Comparison of ENCODE assay signal across 1 cellular context in the genomic region with DNA sequence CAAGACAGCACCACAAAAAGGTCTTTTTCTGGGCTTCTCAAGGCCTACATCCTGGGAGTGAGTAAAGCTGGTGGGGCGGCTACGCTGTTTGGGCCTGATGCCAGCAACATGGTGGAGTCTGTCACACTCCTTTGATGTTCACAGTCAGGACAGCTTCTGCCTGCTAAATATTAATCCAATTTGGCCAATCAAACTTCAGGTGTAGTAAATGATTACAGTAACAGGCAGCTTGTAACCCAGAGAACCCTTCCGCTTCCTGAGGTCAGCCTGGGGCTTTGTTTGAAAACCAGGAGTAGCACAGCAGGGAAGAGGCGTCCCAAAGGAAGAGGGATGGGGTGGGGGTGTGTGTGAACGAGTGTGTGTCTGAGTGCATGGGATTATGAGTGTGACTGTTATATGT.
TF ChIP-seq lines count a peak whose summit lies in the region.

No MANE protein-coding gene starts in this region.

TF ChIP-seq in HepG2, 621 proteins besides CTCF, POLR2A, EP300 and RAD21 (continued from another document):
- TF ChIP-seq HNF1A (IDR thresholded peaks at IDR 0.05; ENCODE audit: low read depth) (peak; percentile 66), HNF1A (CRISPR knock-in tag; IDR thresholded peaks at IDR 0.05; ENCODE audit: borderline replicate concordance) (peak; percentile 66; the same call in 1 of the 2 replicates), JDP2 (CRISPR knock-in tag; IDR thresholded peaks at IDR 0.05; ENCODE audit: borderline replicate concordance) (no peak), POGZ (CRISPR knock-in tag; IDR thresholded peaks at IDR 0.05) (0 out of 2 replicates have a peak, but pooled peaks have one; percentile 18), TCF7L2 (IDR thresholded peaks at IDR 0.05; ENCODE audit: low read depth, low read length) (no peak), ZNF629 (CRISPR knock-in tag; conservative IDR thresholded peaks at IDR 0.05) (no peak), GABPA (IDR thresholded peaks at IDR 0.05; ENCODE audit: low read depth, low read length) (no peak), GABPA (CRISPR knock-in tag; IDR thresholded peaks at IDR 0.05; ENCODE audit: low read depth) (peak; percentile 83), ZNF749 (CRISPR knock-in tag; IDR thresholded peaks at IDR 0.05; ENCODE audit: borderline replicate concordance) (no peak), TCF7 (IDR thresholded peaks at IDR 0.05; ENCODE audit: low read depth) (peak; percentile 49; the same call in 1 of the 2 replicates), ZNF329 (CRISPR knock-in tag; IDR thresholded peaks at IDR 0.05; ENCODE audit: low read depth) (no peak), NR2C2 (CRISPR knock-in tag; IDR thresholded peaks at IDR 0.05; ENCODE audit: borderline replicate concordance) (peak; percentile 85; the same call in 1 of the 2 replicates), FUBP1 (CRISPR knock-in tag; IDR thresholded peaks at IDR 0.05; ENCODE audit: borderline replicate concordance) (no peak), ZMYM4 (CRISPR knock-in tag; IDR thresholded peaks at IDR 0.05) (0 out of 2 replicates have a peak, but pooled peaks have one; percentile 21)
- TF ChIP-seq, protein P1, sequence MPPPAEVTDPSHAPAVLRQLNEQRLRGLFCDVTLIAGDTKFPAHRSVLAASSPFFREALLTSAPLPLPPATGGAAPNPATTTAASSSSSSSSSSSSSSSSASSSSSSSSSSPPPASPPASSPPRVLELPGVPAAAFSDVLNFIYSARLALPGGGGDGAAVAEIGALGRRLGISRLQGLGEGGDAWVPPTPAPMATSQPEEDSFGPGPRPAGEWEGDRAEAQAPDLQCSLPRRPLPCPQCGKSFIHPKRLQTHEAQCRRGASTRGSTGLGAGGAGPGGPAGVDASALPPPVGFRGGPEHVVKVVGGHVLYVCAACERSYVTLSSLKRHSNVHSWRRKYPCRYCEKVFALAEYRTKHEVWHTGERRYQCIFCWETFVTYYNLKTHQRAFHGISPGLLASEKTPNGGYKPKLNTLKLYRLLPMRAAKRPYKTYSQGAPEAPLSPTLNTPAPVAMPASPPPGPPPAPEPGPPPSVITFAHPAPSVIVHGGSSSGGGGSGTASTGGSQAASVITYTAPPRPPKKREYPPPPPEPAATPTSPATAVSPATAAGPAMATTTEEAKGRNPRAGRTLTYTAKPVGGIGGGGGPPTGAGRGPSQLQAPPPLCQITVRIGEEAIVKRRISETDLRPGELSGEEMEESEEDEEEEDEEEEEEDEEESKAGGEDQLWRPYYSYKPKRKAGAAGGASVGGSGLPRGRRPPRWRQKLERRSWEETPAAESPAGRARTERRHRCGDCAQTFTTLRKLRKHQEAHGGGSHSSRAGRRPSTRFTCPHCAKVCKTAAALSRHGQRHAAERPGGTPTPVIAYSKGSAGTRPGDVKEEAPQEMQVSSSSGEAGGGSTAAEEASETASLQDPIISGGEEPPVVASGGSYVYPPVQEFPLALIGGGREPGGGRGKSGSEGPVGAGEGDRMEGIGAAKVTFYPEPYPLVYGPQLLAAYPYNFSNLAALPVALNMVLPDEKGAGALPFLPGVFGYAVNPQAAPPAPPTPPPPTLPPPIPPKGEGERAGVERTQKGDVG (CRISPR knock-in tag; IDR thresholded peaks at IDR 0.05; ENCODE audit: borderline replicate concordance), result no peak
